Comparison of ENCODE assay signal across 8 cellular contexts in genomic region chr21:32826317-32827167, GRCh38. TPM values are rescaled to one million over a fixed set of nuclear protein-coding genes. Genes with fewer than 3 reads are reported as not detected.
DNase-seq lines count a peak whose midpoint lies in the region; FAIRE-seq and TF ChIP-seq lines count a peak whose summit lies in the region.

No MANE protein-coding gene starts in this region.

- H3K27me3 ChIP-seq in brain microvascular endothelial cell (replicated peaks), result no peaks in the 10 kb centered on the region

- intact Hi-C loops in kidney (cut with DNase I) (no loop called here), lower leg skin (cut with DNase I; ENCODE audit: low total_unique reads) (no loop called here)

- H3K9me3 ChIP-seq in kidney (ENCODE audit: control insufficient read depth in 1 of 2, low read length in 2 of 2), result no peaks in the 10 kb centered on the region

- H3K4me3 ChIP-seq in AG04449 (ENCODE audit: low read depth, low read length) (no peak overlapping the region), brain microvascular endothelial cell (ENCODE audit: low read depth, low read length) (no peak overlapping the region), kidney (ENCODE audit: low read length in 2 of 2) (no peak overlapping the region), lower leg skin (ENCODE audit: low read depth, poor library complexity, severe bottlenecking) (no peak overlapping the region)

- CTCF ChIA-PET in AG04449 (lab: Yijun Ruan, JAX) (interaction anchor here (0.6 to 4.9 kb wide), 22 partner anchors 9 to 371 kb away, joined by 3 to 44 read pairs (median 6); partner anchors contain the start of gene PAXBP1), RWPE1 (lab: Yijun Ruan, JAX) (interaction anchor here (0.6 to 0.9 kb wide), 5 partner anchors 20 to 371 kb away, joined by 3 read pairs; no protein-coding TSS in a partner anchor)

- H3K27ac ChIP-seq in RWPE1, result no peak overlapping the region
- no peak overlapping the region for H3K27ac ChIP-seq in brain microvascular endothelial cell
- no peak overlapping the region for H3K27ac ChIP-seq in kidney (ENCODE audit: low read depth in 2 of 2, low read length in 2 of 2)

- DNase-seq in AG04449 (ENCODE audit: low read depth, low spot score), result no peak
- DNase-seq in GM10266 (ENCODE audit: extremely low spot score), result peak; percentile 61
- DNase-seq in LHCN-M2 (ENCODE audit: low read depth), result peak; percentile 29
- peak; percentile 35 for DNase-seq in RWPE1 (ENCODE audit: low spot score)
- DNase-seq in brain microvascular endothelial cell, result peak; percentile 38
- DNase-seq in kidney, result no peak
- peak; percentile 30 for DNase-seq in stimulated activated naive CD4-positive, alpha-beta T cell treated with Interleukin-2 at 50 U/mL for 16 hours (lab: John Stamatoyannopoulos, UW)
- no peak for DNase-seq in lower leg skin (ENCODE audit: low spot score in 2 of 2)

- no peaks in the 10 kb centered on the region for H3K36me3 ChIP-seq in brain microvascular endothelial cell (replicated peaks)
- no peaks in the 10 kb centered on the region for H3K36me3 ChIP-seq in kidney (ENCODE audit: control insufficient read depth in 1 of 2, insufficient read depth in 2 of 2, low read length in 2 of 2)

- POLR2A ChIA-PET in AG04449 (lab: Yijun Ruan, JAX), result no interaction called here
- POLR2A ChIA-PET in RWPE1 (lab: Yijun Ruan, JAX; ENCODE audit: low non-redundant PET), result no interaction called here

- 53 to 55% methylated on average over 9 of the region's 9 CpGs for WGBS in lower leg skin, 2 donors

- peak; percentile 57 for FAIRE-seq in kidney (lab: Jason Lieb, UNC)

- TF ChIP-seq CTCF in AG04449 (IDR thresholded peaks at IDR 0.05; ENCODE audit: insufficient read depth, low read length, missing control alignments), result peak; percentile 55
- TF ChIP-seq CTCF in GM10266 (IDR thresholded peaks at IDR 0.05; ENCODE audit: control insufficient read depth, insufficient read depth, low read depth, missing control alignments), result peak; percentile 68
- TF ChIP-seq CTCF in RWPE1 (conservative IDR thresholded peaks at IDR 0.05; ENCODE audit: low read depth), result peak; percentile 30
- peak; percentile 69 for TF ChIP-seq CTCF in brain microvascular endothelial cell (IDR thresholded peaks at IDR 0.05; ENCODE audit: low read depth, low read length, missing control alignments)
- peak; percentile 59 for TF ChIP-seq CTCF in kidney (IDR thresholded peaks at IDR 0.05; ENCODE audit: borderline replicate concordance, extremely low read depth, insufficient read depth)
- no peak for TF ChIP-seq CTCF in lower leg skin (IDR thresholded peaks at IDR 0.05)

- H3K4me1 ChIP-seq in kidney (ENCODE audit: control insufficient read depth in 1 of 2, insufficient read depth in 1 of 2, low read depth in 1 of 2, low read length in 2 of 2), result no peaks in the 10 kb centered on the region

- TF ChIP-seq POLR2A in lower leg skin (IDR thresholded peaks at IDR 0.05), result no peak

- no peak overlapping the region for H3K9ac ChIP-seq in kidney (ENCODE audit: low read length in 2 of 2)

- in situ Hi-C loops in brain microvascular endothelial cell (cut with HindIII; ENCODE audit: low pct_ligation_motif_present, low sequenced_read_pairs), result no loop called here

RNA-seq across cellular contexts. Expression of gene PAXBP1, which starts 55.0 kb away (rescaled TPM):
- total RNA-seq in LHCN-M2 (2014; rRNA removed) (27.8 and 30.3 TPM in 2 replicates), kidney (36.9 TPM), lower leg skin (10 to 100 TPM; 21.3 to 32.6 (median 27.6) TPM)
- 3.5 TPM for polyA plus RNA-seq in LHCN-M2 (2012)
- 12.2 TPM for polyA plus RNA-seq in kidney (ENCODE audit: insufficient read depth, low read depth, low replicate concordance)

Comparison
In these comparisons a context has a peak if more than half of its experiments do, and no peak if none do; other contexts are left out.
1. DNase-seq: peak in GM10266 (single experiment), LHCN-M2 (single experiment), RWPE1 (single experiment), brain microvascular endothelial cell (single experiment) and stimulated activated naive CD4-positive, alpha-beta T cell treated with Interleukin-2 at 50 U/mL for 16 hours (single experiment); none in AG04449 (single experiment), kidney (single experiment) and lower leg skin (0 of 2).
2. CTCF ChIP-seq: peak in AG04449 (single experiment), GM10266 (single experiment), RWPE1 (single experiment), brain microvascular endothelial cell (single experiment) and kidney (single experiment); none in lower leg skin (0 of 3).